Comparison of ENCODE assay signal across 8 cellular contexts in the genomic region with DNA sequence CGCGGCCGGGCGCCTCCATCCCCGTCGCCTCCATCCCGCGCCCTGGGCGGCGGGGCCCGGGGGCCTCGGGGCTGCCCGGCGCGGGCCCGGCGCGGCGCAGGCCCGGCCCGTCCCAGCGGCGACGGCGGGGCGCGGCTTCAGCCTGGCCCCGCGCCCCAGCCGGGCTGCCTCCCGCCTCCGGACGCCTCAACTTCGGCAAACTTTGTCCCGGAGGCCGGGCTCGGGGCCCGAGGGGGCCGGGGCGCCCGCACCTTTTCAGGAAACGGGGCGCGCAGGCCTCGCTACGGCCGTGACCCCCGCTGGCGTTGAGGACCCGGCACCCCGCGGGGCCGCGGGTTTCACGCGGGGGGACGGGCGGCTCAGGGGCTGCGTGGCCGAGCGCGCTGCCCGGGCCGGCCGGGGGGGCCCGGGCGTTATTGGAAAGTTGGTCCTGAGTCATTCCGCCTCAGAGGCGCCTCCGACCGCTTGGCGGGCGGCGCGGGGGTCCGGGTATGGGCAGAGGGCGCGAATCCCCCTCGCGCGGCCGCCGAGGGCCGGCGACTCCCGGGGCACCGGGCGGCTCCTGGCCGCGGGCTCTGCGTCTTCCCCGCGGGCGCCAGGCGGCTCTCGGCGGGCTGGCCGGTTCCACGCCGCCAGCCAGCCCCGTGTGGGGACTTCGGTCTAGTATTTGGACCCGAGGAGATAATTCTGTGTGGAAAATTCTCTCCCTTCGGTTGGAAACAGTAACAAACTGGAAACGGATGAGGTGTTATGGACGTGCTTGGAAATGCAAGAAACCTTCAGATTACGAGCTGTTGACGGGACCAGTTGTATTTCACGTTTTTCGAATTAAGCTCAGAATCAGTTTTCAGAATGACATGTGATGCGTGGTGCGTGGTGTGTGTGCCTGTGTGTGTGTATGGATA. TPM values are rescaled to one million over a fixed set of nuclear protein-coding genes. Genes with fewer than 3 reads are reported as not detected.
DNase-seq lines count a peak whose midpoint lies in the region; ATAC-seq and TF ChIP-seq lines count a peak whose summit lies in the region.

No MANE protein-coding gene starts in this region.

- H3K9me3 ChIP-seq in SK-N-SH, result no peaks in the 10 kb centered on the region
- no peaks in the 10 kb centered on the region for H3K9me3 ChIP-seq in right lobe of liver

- H3K79me2 ChIP-seq in SK-N-SH (ENCODE audit: insufficient read depth), result peaks cover 50% of the 10 kb centered on the region

- H4K20me1 ChIP-seq in SK-N-SH (ENCODE audit: insufficient read depth), result peaks cover 39% of the 10 kb centered on the region

- peaks cover 20% of the 10 kb centered on the region for H3F3A ChIP-seq in SK-N-SH (replicated peaks; ENCODE audit: insufficient read depth)

- no peaks in the 10 kb centered on the region for H3K27me3 Mint-ChIP-seq in stimulated activated naive B cell treated with anti-CD40 and anti-IgM and Interleukin-4, amounts not matched to agents 10 μg/mL and 1 μg/mL and 100 μg/mL, for 72 hours

- TF ChIP-seq CTCF in SK-N-SH (IDR thresholded peaks at IDR 0.05) (no peak), coronary artery (IDR thresholded peaks at IDR 0.05) (no peak), right lobe of liver (IDR thresholded peaks at IDR 0.05) (no peak)

- H3K4me3 ChIP-seq in SK-N-SH (ENCODE audit: low read depth in 2 of 2, low read length in 1 of 2) (peak overlapping the region; percentile 85 to 86), coronary artery (peak overlapping the region; percentile 89), right lobe of liver (peak overlapping the region; percentile 56 to 83 (median 63))

- peak overlapping the region; percentile 97 for H3K27ac Mint-ChIP-seq in stimulated activated naive B cell treated with anti-CD40 and anti-IgM and Interleukin-4, amounts not matched to agents 10 μg/mL and 1 μg/mL and 100 μg/mL, for 72 hours

- TF ChIP-seq EP300 in SK-N-SH (IDR thresholded peaks at IDR 0.05; ENCODE audit: borderline replicate concordance in 1 of 2, low read depth in 1 of 2, low read length in 1 of 2), result no peak

- intact Hi-C loops in right lobe of liver (cut with DNase I), result loop anchor here in 1 of 2 donors (10.0 kb wide), 1 partner anchor 137 kb away; no protein-coding TSS in a partner anchor

- under 1% methylated on average over 17 of the region's 112 CpGs for WGBS in SK-N-SH (ENCODE audit: low lambda C conversion rate)
- 1% methylated on average over 16 of the region's 112 CpGs for WGBS in right lobe of liver (ENCODE audit: insufficient coverage, low coverage, low lambda C conversion rate, missing lambda C conversion rate)

- H3K4me3 Mint-ChIP-seq in stimulated activated naive B cell treated with anti-CD40 and anti-IgM and Interleukin-4, amounts not matched to agents 10 μg/mL and 1 μg/mL and 100 μg/mL, for 72 hours, result peak overlapping the region; percentile 90 to 96

- H3K27ac ChIP-seq in SK-N-SH (ENCODE audit: low read depth in 2 of 2, low read length in 1 of 2) (peak overlapping the region; percentile 51 to 61), coronary artery (peak overlapping the region; percentile 79 to 93), right lobe of liver (peak overlapping the region; percentile 47 to 83 (median 78))

- CTCF ChIA-PET in SK-N-SH (lab: Yijun Ruan, JAX), result no interaction called here

- H3K9ac ChIP-seq in SK-N-SH, result peak overlapping the region; percentile 88

- peaks cover 3 to 4% of the 10 kb centered on the region in 2 donors for H3K9me3 Mint-ChIP-seq in stimulated activated naive B cell treated with anti-CD40 and anti-IgM and Interleukin-4, amounts not matched to agents 10 μg/mL and 1 μg/mL and 100 μg/mL, for 72 hours

- H3K36me3 ChIP-seq in SK-N-SH (replicated peaks in 1 of 2; ENCODE audit: control insufficient read depth in 1 of 2, insufficient read depth in 2 of 2, low read length in 1 of 2) (no peaks in the 10 kb centered on the region), right lobe of liver (no peaks in the 10 kb centered on the region)

- H3K36me3 Mint-ChIP-seq in stimulated activated naive B cell treated with anti-CD40 and anti-IgM and Interleukin-4, amounts not matched to agents 10 μg/mL and 1 μg/mL and 100 μg/mL, for 72 hours, result peaks cover 29 to 45% of the 10 kb centered on the region in 2 donors

- H3K4me2 ChIP-seq in SK-N-SH, result peak overlapping the region; percentile 75

- H2AFZ ChIP-seq in SK-N-SH (ENCODE audit: low read depth), result peak overlapping the region; percentile 53; the same call in 1 of the 2 replicates

- H3K9me2 ChIP-seq in SK-N-SH, result no peaks in the 10 kb centered on the region

- DNase-seq in NCI-H2227 (lab: John Stamatoyannopoulos, UW; ENCODE audit: unreplicated experiment) (peak; percentile 30), NCI-H2227 treated with DMSO at 0.1 percent for 48 hours (lab: John Stamatoyannopoulos, UW) (no peak), SK-N-SH (peak; percentile 72), coronary artery (ENCODE audit: low spot score) (no peak), right lobe of liver (peak; percentile 48 to 65 (median 64)), cortex of kidney (lab: John Stamatoyannopoulos, UW) (no peak)
- DNase-seq in stimulated activated naive B cell treated with anti-CD40 and anti-IgM and Interleukin-4, amounts not matched to agents 10 μg/mL and 1 μg/mL and 100 μg/mL, for 72 hours, result no peak

- POLR2A ChIA-PET in SK-N-SH (lab: Yijun Ruan, JAX), result no interaction called here

- no peaks in the 10 kb centered on the region for H3K27me3 ChIP-seq in SK-N-SH (ENCODE audit: insufficient read depth)
- no peaks in the 10 kb centered on the region for H3K27me3 ChIP-seq in right lobe of liver

- H3K4me1 Mint-ChIP-seq in stimulated activated naive B cell treated with anti-CD40 and anti-IgM and Interleukin-4, amounts not matched to agents 10 μg/mL and 1 μg/mL and 100 μg/mL, for 72 hours, result peaks cover 51 to 86% of the 10 kb centered on the region in 2 donors

- TF ChIP-seq POLR2A in right lobe of liver (IDR thresholded peaks at IDR 0.05), result no peak

- TF ChIP-seq RAD21 in SK-N-SH (IDR thresholded peaks at IDR 0.05; ENCODE audit: low read length), result no peak

- ATAC-seq in HG02943 (IDR thresholded peaks at IDR 0.05; ENCODE audit: low read depth, unreplicated experiment), result peak; percentile 5
- ATAC-seq in right lobe of liver, result peak; percentile 28 to 59 (median 56)
- peak; percentile 16 to 29 for ATAC-seq in stimulated activated naive B cell treated with anti-CD40 and anti-IgM and Interleukin-4, amounts not matched to agents 10 μg/mL and 1 μg/mL and 100 μg/mL, for 72 hours (replicated peaks)

- peaks cover 12 to 30% of the 10 kb centered on the region in 2 experiments; a peak in 3 of 4 replicates for H3K4me1 ChIP-seq in SK-N-SH (ENCODE audit: control insufficient read depth in 1 of 2, insufficient read depth in 2 of 2, low read depth in 1 of 2, low read length in 1 of 2)
- H3K4me1 ChIP-seq in right lobe of liver, result peaks cover 0 to 10% (median 0%) of the 10 kb centered on the region in 4 donors

TF ChIP-seq in SK-N-SH, 30 proteins besides CTCF, POLR2A, EP300 and RAD21:
- peak; percentile 35; the same call in 1 of the 2 replicates for TF ChIP-seq MXI1 (IDR thresholded peaks at IDR 0.05; ENCODE audit: low read depth, low read length)
- 0 out of 2 replicates have a peak, but pooled peaks have one; percentile 2 for TF ChIP-seq MAX (IDR thresholded peaks at IDR 0.05; ENCODE audit: low read depth)
- no peak for TF ChIP-seq TEAD4 (IDR thresholded peaks at IDR 0.05; ENCODE audit: borderline replicate concordance, insufficient read depth)

RNA-seq across cellular contexts. Expression of gene TRAF3, which starts 0.7 kb away (rescaled TPM):
- 16.5 and 17.9 TPM in 2 replicates for polyA plus RNA-seq in SK-N-SH (2012; rRNA removed)
- polyA plus RNA-seq in SK-N-SH (2012; cell fraction: cytosol; rRNA removed), result 14.6 and 16.4 TPM in 2 replicates
- polyA plus RNA-seq in SK-N-SH (2012; cell fraction: nucleus; rRNA removed), result 21.0 and 31.9 TPM in 2 replicates
- 10 to 100 TPM in 1 of 6 experiments, 1 to 10 TPM in 5; 5.6 to 10.5 (median 8.3) TPM for total RNA-seq in right lobe of liver

Comparison
In these comparisons a context has a peak if more than half of its experiments do, and no peak if none do; other contexts are left out.
1. DNase-seq: peak in NCI-H2227 (single experiment), SK-N-SH (single experiment) and right lobe of liver (3 of 3); none in NCI-H2227 treated with DMSO at 0.1 percent for 48 hours (single experiment), coronary artery (single experiment), stimulated activated naive B cell treated with anti-CD40 and anti-IgM and Interleukin-4, amounts not matched to agents 10 μg/mL and 1 μg/mL and 100 μg/mL, for 72 hours (single experiment) and cortex of kidney (single experiment).
2. ATAC-seq: peak in every context shown above with its lines; median percentile 56 in right lobe of liver; 22 in stimulated activated naive B cell treated with anti-CD40 and anti-IgM and Interleukin-4, amounts not matched to agents 10 μg/mL and 1 μg/mL and 100 μg/mL, for 72 hours; 5 in HG02943.
3. Peak in every context shown above with its lines, with median percentiles within 50 percentile points of each other: H3K27ac ChIP-seq and H3K4me3 ChIP-seq.